In the genomic region with DNA sequence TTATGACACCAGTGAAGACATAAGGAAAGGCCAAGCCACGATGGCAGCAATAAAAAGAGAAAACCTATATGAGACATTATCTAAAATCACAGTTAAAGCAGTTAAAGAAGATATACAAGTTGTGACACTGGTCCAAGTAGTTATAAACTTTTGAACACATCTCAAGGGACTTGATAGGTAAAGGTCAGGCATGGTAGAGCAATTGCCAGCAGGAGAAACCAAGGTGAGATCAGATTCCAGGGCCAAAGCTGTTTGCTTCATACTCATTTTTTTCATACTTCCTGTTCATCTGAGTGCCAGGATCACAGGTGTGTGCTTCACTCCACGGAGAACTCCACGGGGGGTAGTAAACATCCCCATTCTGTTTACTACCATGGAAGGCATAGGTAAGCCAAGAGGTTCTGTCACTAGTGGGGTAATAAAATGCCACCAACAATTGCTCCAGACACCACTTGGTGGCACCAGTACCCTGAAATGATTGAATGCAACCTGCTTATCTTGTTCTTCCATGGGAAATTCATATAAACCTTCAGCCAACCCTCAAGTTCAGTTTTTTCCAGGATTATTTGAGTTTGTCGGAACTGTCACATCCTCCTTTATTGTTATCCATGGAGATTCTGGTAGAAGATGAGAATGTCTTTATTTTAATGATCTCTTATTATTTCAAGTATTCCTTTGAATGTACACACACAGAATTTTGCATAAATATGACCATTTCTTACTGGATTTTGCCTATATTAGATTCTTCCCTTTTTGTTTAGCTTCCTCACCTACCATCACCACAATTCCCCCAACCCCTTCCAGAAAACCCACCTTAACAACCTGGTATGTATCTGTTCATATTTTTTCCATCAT, we compare ENCODE assay signal across 1 cellular context.
TF ChIP-seq lines count a peak whose summit lies in the region.

No MANE protein-coding gene starts in this region.

TF ChIP-seq in GM23338, 12 proteins besides CTCF, POLR2A, EP300 and RAD21:
- TF ChIP-seq, protein P1, sequence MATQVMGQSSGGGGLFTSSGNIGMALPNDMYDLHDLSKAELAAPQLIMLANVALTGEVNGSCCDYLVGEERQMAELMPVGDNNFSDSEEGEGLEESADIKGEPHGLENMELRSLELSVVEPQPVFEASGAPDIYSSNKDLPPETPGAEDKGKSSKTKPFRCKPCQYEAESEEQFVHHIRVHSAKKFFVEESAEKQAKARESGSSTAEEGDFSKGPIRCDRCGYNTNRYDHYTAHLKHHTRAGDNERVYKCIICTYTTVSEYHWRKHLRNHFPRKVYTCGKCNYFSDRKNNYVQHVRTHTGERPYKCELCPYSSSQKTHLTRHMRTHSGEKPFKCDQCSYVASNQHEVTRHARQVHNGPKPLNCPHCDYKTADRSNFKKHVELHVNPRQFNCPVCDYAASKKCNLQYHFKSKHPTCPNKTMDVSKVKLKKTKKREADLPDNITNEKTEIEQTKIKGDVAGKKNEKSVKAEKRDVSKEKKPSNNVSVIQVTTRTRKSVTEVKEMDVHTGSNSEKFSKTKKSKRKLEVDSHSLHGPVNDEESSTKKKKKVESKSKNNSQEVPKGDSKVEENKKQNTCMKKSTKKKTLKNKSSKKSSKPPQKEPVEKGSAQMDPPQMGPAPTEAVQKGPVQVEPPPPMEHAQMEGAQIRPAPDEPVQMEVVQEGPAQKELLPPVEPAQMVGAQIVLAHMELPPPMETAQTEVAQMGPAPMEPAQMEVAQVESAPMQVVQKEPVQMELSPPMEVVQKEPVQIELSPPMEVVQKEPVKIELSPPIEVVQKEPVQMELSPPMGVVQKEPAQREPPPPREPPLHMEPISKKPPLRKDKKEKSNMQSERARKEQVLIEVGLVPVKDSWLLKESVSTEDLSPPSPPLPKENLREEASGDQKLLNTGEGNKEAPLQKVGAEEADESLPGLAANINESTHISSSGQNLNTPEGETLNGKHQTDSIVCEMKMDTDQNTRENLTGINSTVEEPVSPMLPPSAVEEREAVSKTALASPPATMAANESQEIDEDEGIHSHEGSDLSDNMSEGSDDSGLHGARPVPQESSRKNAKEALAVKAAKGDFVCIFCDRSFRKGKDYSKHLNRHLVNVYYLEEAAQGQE (IDR thresholded peaks at IDR 0.05; ENCODE audit: unreplicated experiment) = no peak
- no peak for TF ChIP-seq ZNF331 (CRISPR knock-in tag; IDR thresholded peaks at IDR 0.05; ENCODE audit: low read depth)
- no peak for TF ChIP-seq NANOG (IDR thresholded peaks at IDR 0.05; ENCODE audit: borderline replicate concordance)
- TF ChIP-seq, protein P2, sequence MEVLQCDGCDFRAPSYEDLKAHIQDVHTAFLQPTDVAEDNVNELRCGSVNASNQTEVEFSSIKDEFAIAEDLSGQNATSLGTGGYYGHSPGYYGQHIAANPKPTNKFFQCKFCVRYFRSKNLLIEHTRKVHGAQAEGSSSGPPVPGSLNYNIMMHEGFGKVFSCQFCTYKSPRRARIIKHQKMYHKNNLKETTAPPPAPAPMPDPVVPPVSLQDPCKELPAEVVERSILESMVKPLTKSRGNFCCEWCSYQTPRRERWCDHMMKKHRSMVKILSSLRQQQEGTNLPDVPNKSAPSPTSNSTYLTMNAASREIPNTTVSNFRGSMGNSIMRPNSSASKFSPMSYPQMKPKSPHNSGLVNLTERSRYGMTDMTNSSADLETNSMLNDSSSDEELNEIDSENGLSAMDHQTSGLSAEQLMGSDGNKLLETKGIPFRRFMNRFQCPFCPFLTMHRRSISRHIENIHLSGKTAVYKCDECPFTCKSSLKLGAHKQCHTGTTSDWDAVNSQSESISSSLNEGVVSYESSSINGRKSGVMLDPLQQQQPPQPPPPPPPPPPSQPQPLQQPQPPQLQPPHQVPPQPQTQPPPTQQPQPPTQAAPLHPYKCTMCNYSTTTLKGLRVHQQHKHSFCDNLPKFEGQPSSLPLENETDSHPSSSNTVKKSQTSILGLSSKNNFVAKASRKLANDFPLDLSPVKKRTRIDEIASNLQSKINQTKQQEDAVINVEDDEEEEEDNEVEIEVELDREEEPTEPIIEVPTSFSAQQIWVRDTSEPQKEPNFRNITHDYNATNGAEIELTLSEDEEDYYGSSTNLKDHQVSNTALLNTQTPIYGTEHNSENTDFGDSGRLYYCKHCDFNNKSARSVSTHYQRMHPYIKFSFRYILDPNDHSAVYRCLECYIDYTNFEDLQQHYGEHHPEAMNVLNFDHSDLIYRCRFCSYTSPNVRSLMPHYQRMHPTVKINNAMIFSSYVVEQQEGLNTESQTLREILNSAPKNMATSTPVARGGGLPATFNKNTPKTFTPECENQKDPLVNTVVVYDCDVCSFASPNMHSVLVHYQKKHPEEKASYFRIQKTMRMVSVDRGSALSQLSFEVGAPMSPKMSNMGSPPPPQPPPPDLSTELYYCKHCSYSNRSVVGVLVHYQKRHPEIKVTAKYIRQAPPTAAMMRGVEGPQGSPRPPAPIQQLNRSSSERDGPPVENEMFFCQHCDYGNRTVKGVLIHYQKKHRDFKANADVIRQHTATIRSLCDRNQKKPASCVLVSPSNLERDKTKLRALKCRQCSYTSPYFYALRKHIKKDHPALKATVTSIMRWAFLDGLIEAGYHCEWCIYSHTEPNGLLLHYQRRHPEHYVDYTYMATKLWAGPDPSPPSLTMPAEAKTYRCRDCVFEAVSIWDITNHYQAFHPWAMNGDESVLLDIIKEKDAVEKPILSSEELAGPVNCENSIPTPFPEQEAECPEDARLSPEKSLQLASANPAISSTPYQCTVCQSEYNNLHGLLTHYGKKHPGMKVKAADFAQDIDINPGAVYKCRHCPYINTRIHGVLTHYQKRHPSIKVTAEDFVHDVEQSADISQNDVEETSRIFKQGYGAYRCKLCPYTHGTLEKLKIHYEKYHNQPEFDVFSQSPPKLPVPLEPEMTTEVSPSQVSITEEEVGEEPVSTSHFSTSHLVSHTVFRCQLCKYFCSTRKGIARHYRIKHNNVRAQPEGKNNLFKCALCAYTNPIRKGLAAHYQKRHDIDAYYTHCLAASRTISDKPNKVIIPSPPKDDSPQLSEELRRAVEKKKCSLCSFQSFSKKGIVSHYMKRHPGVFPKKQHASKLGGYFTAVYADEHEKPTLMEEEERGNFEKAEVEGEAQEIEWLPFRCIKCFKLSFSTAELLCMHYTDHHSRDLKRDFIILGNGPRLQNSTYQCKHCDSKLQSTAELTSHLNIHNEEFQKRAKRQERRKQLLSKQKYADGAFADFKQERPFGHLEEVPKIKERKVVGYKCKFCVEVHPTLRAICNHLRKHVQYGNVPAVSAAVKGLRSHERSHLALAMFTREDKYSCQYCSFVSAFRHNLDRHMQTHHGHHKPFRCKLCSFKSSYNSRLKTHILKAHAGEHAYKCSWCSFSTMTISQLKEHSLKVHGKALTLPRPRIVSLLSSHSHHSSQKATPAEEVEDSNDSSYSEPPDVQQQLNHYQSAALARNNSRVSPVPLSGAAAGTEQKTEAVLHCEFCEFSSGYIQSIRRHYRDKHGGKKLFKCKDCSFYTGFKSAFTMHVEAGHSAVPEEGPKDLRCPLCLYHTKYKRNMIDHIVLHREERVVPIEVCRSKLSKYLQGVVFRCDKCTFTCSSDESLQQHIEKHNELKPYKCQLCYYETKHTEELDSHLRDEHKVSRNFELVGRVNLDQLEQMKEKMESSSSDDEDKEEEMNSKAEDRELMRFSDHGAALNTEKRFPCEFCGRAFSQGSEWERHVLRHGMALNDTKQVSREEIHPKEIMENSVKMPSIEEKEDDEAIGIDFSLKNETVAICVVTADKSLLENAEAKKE (CRISPR knock-in tag; IDR thresholded peaks at IDR 0.05) = no peak
- TF ChIP-seq, protein P3, sequence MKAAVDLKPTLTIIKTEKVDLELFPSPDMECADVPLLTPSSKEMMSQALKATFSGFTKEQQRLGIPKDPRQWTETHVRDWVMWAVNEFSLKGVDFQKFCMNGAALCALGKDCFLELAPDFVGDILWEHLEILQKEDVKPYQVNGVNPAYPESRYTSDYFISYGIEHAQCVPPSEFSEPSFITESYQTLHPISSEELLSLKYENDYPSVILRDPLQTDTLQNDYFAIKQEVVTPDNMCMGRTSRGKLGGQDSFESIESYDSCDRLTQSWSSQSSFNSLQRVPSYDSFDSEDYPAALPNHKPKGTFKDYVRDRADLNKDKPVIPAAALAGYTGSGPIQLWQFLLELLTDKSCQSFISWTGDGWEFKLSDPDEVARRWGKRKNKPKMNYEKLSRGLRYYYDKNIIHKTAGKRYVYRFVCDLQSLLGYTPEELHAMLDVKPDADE (IDR thresholded peaks at IDR 0.05) = no peak
- TF ChIP-seq POLR2AphosphoS5 (IDR thresholded peaks at IDR 0.05; ENCODE audit: low read depth) = no peak
- TF ChIP-seq CREB1 (CRISPR knock-in tag; IDR thresholded peaks at IDR 0.05; ENCODE audit: low read depth) = no peak
- no peak for TF ChIP-seq STAT1 (IDR thresholded peaks at IDR 0.05; ENCODE audit: unreplicated experiment)
- TF ChIP-seq EZH2 (IDR thresholded peaks at IDR 0.05; ENCODE audit: low read depth, unreplicated experiment) = no peak
- TF ChIP-seq JUNB (IDR thresholded peaks at IDR 0.05; ENCODE audit: unreplicated experiment) = no peak
- no peak for TF ChIP-seq EZH2phosphoT487 (IDR thresholded peaks at IDR 0.05; ENCODE audit: unreplicated experiment)
- no peak for TF ChIP-seq ZNF114 (CRISPR knock-in tag; IDR thresholded peaks at IDR 0.05)
